ENCODE assay signal across 10 cellular contexts in genomic region chr16:72989203-72989991, GRCh38. TPM values are rescaled to one million over a fixed set of nuclear protein-coding genes. Genes with fewer than 3 reads are reported as not detected.
A peak's percentile ranks its signal among the peaks of the same experiment; 100 is the strongest.
DNase-seq lines count a peak whose midpoint lies in the region; ATAC-seq, FAIRE-seq and TF ChIP-seq lines count a peak whose summit lies in the region.
"Had no signal": no experiment of that assay in that cellular context is flagged by ENCODE, and none has a peak within 500 bp of the region (broad histone marks: within the 10 kb centered on the region; RNA-seq: fewer than 3 reads in every experiment).

No MANE protein-coding gene starts in this region.

- peaks cover 84% of the 10 kb centered on the region for H3K79me2 ChIP-seq in astrocyte (ENCODE audit: insufficient read depth, low read length)

- no peaks in the 10 kb centered on the region for H3K9me3 Mint-ChIP-seq in astrocyte (ENCODE audit: unreplicated experiment)
- H3K9me3 Mint-ChIP-seq in T-cell: no peaks in the 10 kb centered on the region
- H3K9me3 Mint-ChIP-seq in WTC11: no peaks in the 10 kb centered on the region
- H3K9me3 Mint-ChIP-seq: memory B cell had no signal

- H3K4me1 ChIP-seq in astrocyte (ENCODE audit: insufficient read depth, low read length): peaks cover 45% of the 10 kb centered on the region
- H3K4me1 ChIP-seq in thyroid gland: peaks cover 75 to 89% of the 10 kb centered on the region in 2 donors

- no peak for TF ChIP-seq CTCF in astrocyte (IDR thresholded peaks at IDR 0.05; ENCODE audit: insufficient read depth, low read depth, low read length)
- TF ChIP-seq CTCF in thyroid gland (IDR thresholded peaks at IDR 0.05): no peak
- no peak for TF ChIP-seq CTCF in WTC11 (IDR thresholded peaks at IDR 0.05)

- peak overlapping the region; percentile 6 for H3K27ac Mint-ChIP-seq in astrocyte (ENCODE audit: unreplicated experiment)
- H3K27ac Mint-ChIP-seq in T-cell: no peak overlapping the region
- no peak overlapping the region for H3K27ac Mint-ChIP-seq in WTC11
- H3K27ac Mint-ChIP-seq: memory B cell had no signal

- H3K27me3 Mint-ChIP-seq in astrocyte (ENCODE audit: low read depth, unreplicated experiment): no peaks in the 10 kb centered on the region
- no peaks in the 10 kb centered on the region for H3K27me3 Mint-ChIP-seq in T-cell
- H3K27me3 Mint-ChIP-seq in WTC11 (ENCODE audit: low read depth): no peaks in the 10 kb centered on the region; the same call in 1 of the 2 replicates
- H3K27me3 Mint-ChIP-seq: memory B cell had no signal

- POLR2A ChIA-PET in T-cell (lab: Charles Lee) (no interaction called here), WTC11 (lab: Charles Lee) (no interaction called here)

- ATAC-seq in left colon: peak; percentile 71
- no peak for ATAC-seq in T-cell (replicated peaks in 1 of 4)
- no peak for ATAC-seq in WTC11

- TF ChIP-seq POLR2A in thyroid gland (IDR thresholded peaks at IDR 0.05): no peak

- FAIRE-seq in astrocyte (lab: Jason Lieb, UNC): peak; percentile 72

- H3K4me3 Mint-ChIP-seq in astrocyte (ENCODE audit: unreplicated experiment) (no peak overlapping the region), T-cell (no peak overlapping the region), WTC11 (no peak overlapping the region)
- H3K4me3 Mint-ChIP-seq: memory B cell had no signal

- H4K20me1 ChIP-seq in astrocyte (ENCODE audit: insufficient read depth, low read length): peaks cover 34% of the 10 kb centered on the region

- H3K36me3 Mint-ChIP-seq in astrocyte (ENCODE audit: low read depth, unreplicated experiment): no peaks in the 10 kb centered on the region
- H3K36me3 Mint-ChIP-seq in T-cell: no peaks in the 10 kb centered on the region
- H3K36me3 Mint-ChIP-seq in WTC11: no peaks in the 10 kb centered on the region
- H3K36me3 Mint-ChIP-seq: memory B cell had no signal

- H3K27ac ChIP-seq in astrocyte (ENCODE audit: low read depth, low read length) (peak overlapping the region; percentile 92), thyroid gland (peak overlapping the region; percentile 82 to 96 (median 93))

- DNase-seq in HK-2 (ENCODE audit: unreplicated experiment) (peak; percentile 27), astrocyte (ENCODE audit: low read depth) (peak; percentile 95), left colon (no peak), thyroid gland (peak in 1 of 2 donors; percentile 39), putamen (ENCODE audit: low spot score) (no peak), T-cell (no peak), WTC11 (ENCODE audit: low spot score) (no peak)
- no peak for DNase-seq in activated naive CD4-positive, alpha-beta T cell treated with anti-CD3 and anti-CD28 coated beads, Interleukin-2, amount 50 U/mL, for 16 hours
- DNase-seq: NCI-H1105 treated with DMSO at 0.1 percent for 48 hours had no signal

- peak overlapping the region; percentile 82 for H3K4me2 ChIP-seq in astrocyte (ENCODE audit: low read length)

- no peaks in the 10 kb centered on the region for H3K9me3 ChIP-seq in astrocyte (ENCODE audit: insufficient read depth, low read depth, low read length)
- H3K9me3 ChIP-seq in thyroid gland: no peaks in the 10 kb centered on the region

- no peaks in the 10 kb centered on the region for H3K36me3 ChIP-seq in astrocyte (ENCODE audit: insufficient read depth, low read length)
- H3K36me3 ChIP-seq in thyroid gland: no peaks in the 10 kb centered on the region

- no peaks in the 10 kb centered on the region for H3K27me3 ChIP-seq in astrocyte (ENCODE audit: insufficient read depth, low read length)
- H3K27me3 ChIP-seq in thyroid gland: no peaks in the 10 kb centered on the region

- H3K4me1 Mint-ChIP-seq in astrocyte (ENCODE audit: low read depth, unreplicated experiment) (peaks cover 40% of the 10 kb centered on the region), T-cell (peaks cover 0 to 2% (median 0%) of the 10 kb centered on the region in 3 donors), WTC11 (peaks cover 49% of the 10 kb centered on the region)

- intact Hi-C loops in left colon (cut with DNase I, micrococcal nuclease) (no loop called here), thyroid gland (cut with DNase I) (no loop called here)

- H3K4me3 ChIP-seq in astrocyte (ENCODE audit: insufficient read depth, low read depth, low read length) (peak overlapping the region; percentile 45), thyroid gland (replicated peaks in 1 of 3) (no peak overlapping the region)

- peak overlapping the region; percentile 76 for H3K9ac ChIP-seq in astrocyte (ENCODE audit: low read length)

- 79 to 80% methylated on average over 9 of the region's 9 CpGs for WGBS in thyroid gland, 2 donors

- CTCF ChIA-PET in T-cell (lab: Charles Lee): no interaction called here
- CTCF ChIA-PET in WTC11 (lab: Charles Lee): interaction anchor here (0.6 kb wide), 1 partner anchor 187 kb away, joined by 3 read pairs; no protein-coding TSS in a partner anchor

- H2AFZ ChIP-seq in astrocyte (ENCODE audit: low read depth, low read length): peak overlapping the region; percentile 31

TF ChIP-seq in WTC11, 78 proteins besides CTCF, POLR2A, EP300 and RAD21:
- TF ChIP-seq E2F5 (CRISPR knock-in tag; IDR thresholded peaks at IDR 0.05): no peak
- no peak for TF ChIP-seq ATF2 (CRISPR knock-in tag; IDR thresholded peaks at IDR 0.05; ENCODE audit: borderline replicate concordance, low read depth)
- TF ChIP-seq JAZF1 (CRISPR knock-in tag; IDR thresholded peaks at IDR 0.05): no peak
- TF ChIP-seq RELA (CRISPR knock-in tag; IDR thresholded peaks at IDR 0.05; ENCODE audit: borderline replicate concordance): no peak
- TF ChIP-seq NFE2L1 (CRISPR knock-in tag; IDR thresholded peaks at IDR 0.05): no peak
- no peak for TF ChIP-seq E2F1 (CRISPR knock-in tag; IDR thresholded peaks at IDR 0.05)
- TF ChIP-seq SOX15 (CRISPR knock-in tag; IDR thresholded peaks at IDR 0.05): no peak
- no peak for TF ChIP-seq PRDM15 (CRISPR knock-in tag; IDR thresholded peaks at IDR 0.05)
- TF ChIP-seq CDX4 (CRISPR knock-in tag; IDR thresholded peaks at IDR 0.05; ENCODE audit: borderline replicate concordance): no peak
TF ChIP-seq in WTC11: peak in this region for 0.

RNA-seq across cellular contexts. Expression of gene ZFHX3, which starts 58.5 kb away (rescaled TPM):
- total RNA-seq in astrocyte (18.0 and 19.7 TPM in 2 replicates), left colon (10 to 100 TPM; 12.5 to 18.0 TPM), thyroid gland (10 to 100 TPM; 27.4 to 92.9 (median 45.5) TPM), T-cell (1 to 10 TPM in 3 of 5 donors, under 1 TPM in 2; 0.35 to 2.1 (median 1.0) TPM), WTC11 (2021) (2.7 to 5.7 TPM (median 3.1 TPM) in 3 replicates)

Comparison
In these comparisons a context has a peak if more than half of its experiments do, and no peak if none do; other contexts are left out.
1. DNase-seq: peak in HK-2 (single experiment) and astrocyte (single experiment); none in left colon (0 of 2), putamen (single experiment), activated naive CD4-positive, alpha-beta T cell treated with anti-CD3 and anti-CD28 coated beads, Interleukin-2, amount 50 U/mL, for 16 hours (single experiment), T-cell (0 of 34) and WTC11 (single experiment).